In genomic region chr1:155070721-155071556, GRCh38 we compare ENCODE assay signal across 1 cellular context.
A peak's percentile ranks its signal among the peaks of the same experiment; 100 is the strongest.
TF ChIP-seq lines count a peak whose summit lies in the region.

No MANE protein-coding gene starts in this region.

TF ChIP-seq in HepG2, 621 proteins besides CTCF, POLR2A, EP300 and RAD21 (continued from another document and continues in another):
- TF ChIP-seq HMGXB4 (CRISPR knock-in tag; IDR thresholded peaks at IDR 0.05; ENCODE audit: borderline replicate concordance in 1 of 2, low read depth in 1 of 2) (peak; percentile 62 to 69; a peak in 2 of 4 replicates), CAMTA2 (CRISPR knock-in tag; IDR thresholded peaks at IDR 0.05; ENCODE audit: borderline replicate concordance) (0 out of 2 replicates have a peak, but pooled peaks have one; percentile 35), KDM2A (CRISPR knock-in tag; IDR thresholded peaks at IDR 0.05; ENCODE audit: borderline replicate concordance, low read depth) (peak; percentile 89; the same call in 1 of the 2 replicates), ZNF331 (CRISPR knock-in tag; IDR thresholded peaks at IDR 0.05) (0 out of 2 replicates have a peak, but pooled peaks have one; percentile 50), NFKB2 (CRISPR knock-in tag; IDR thresholded peaks at IDR 0.05; ENCODE audit: borderline replicate concordance) (peak; percentile 42; the same call in 1 of the 2 replicates), ZNF468 (CRISPR knock-in tag; IDR thresholded peaks at IDR 0.05) (no peak), ZFP36L2 (CRISPR knock-in tag; IDR thresholded peaks at IDR 0.05) (no peak), RFX3 (CRISPR knock-in tag; IDR thresholded peaks at IDR 0.05) (peak; percentile 55), TFDP1 (CRISPR knock-in tag; IDR thresholded peaks at IDR 0.05; ENCODE audit: borderline replicate concordance) (peak; percentile 53; the same call in 1 of the 2 replicates), SIN3B (IDR thresholded peaks at IDR 0.05; ENCODE audit: low read length) (no peak), ZNF720 (CRISPR knock-in tag; IDR thresholded peaks at IDR 0.05) (no peak), TFDP2 (CRISPR knock-in tag; IDR thresholded peaks at IDR 0.05) (peak; percentile 46; the same call in 1 of the 2 replicates), ZNF556 (CRISPR knock-in tag; IDR thresholded peaks at IDR 0.05; ENCODE audit: borderline replicate concordance) (0 out of 2 replicates have a peak, but pooled peaks have one; percentile 1), ZNF317 (CRISPR knock-in tag; IDR thresholded peaks at IDR 0.05) (peak; percentile 49; the same call in 1 of the 2 replicates), ZNF589 (CRISPR knock-in tag; conservative IDR thresholded peaks at IDR 0.05) (no peak), DMAP1 (CRISPR knock-in tag; IDR thresholded peaks at IDR 0.05) (peak; percentile 41; the same call in 1 of the 2 replicates), ZNF414 (CRISPR knock-in tag; IDR thresholded peaks at IDR 0.05) (no peak), NPAS2 (CRISPR knock-in tag; IDR thresholded peaks at IDR 0.05; ENCODE audit: borderline replicate concordance) (0 out of 2 replicates have a peak, but pooled peaks have one; percentile 51), ZNF253 (CRISPR knock-in tag; IDR thresholded peaks at IDR 0.05; ENCODE audit: borderline replicate concordance) (no peak), MXD3 (CRISPR knock-in tag; IDR thresholded peaks at IDR 0.05) (0 out of 2 replicates have a peak, but pooled peaks have one; percentile 44), AGO2 (optimal IDR thresholded peaks at IDR 0.05; ENCODE audit: low read depth, low read length) (peak; percentile 77), PATZ1 (CRISPR knock-in tag; IDR thresholded peaks at IDR 0.05) (peak; percentile 71), ZBTB44 (CRISPR knock-in tag; IDR thresholded peaks at IDR 0.05) (no peak), PLRG1 (conservative IDR thresholded peaks at IDR 0.05) (no peak), FOXK1 (CRISPR knock-in tag; IDR thresholded peaks at IDR 0.05; ENCODE audit: borderline replicate concordance, low read depth) (peak; percentile 36; the same call in 1 of the 2 replicates), ZNF800 (CRISPR knock-in tag; IDR thresholded peaks at IDR 0.05) (0 out of 2 replicates have a peak, but pooled peaks have one; percentile 48), ZZZ3 (CRISPR knock-in tag; IDR thresholded peaks at IDR 0.05; ENCODE audit: borderline replicate concordance) (no peak), KMT2B (CRISPR knock-in tag; IDR thresholded peaks at IDR 0.05) (no peak), ZSCAN31 (CRISPR knock-in tag; IDR thresholded peaks at IDR 0.05; ENCODE audit: low read depth) (0 out of 2 replicates have a peak, but pooled peaks have one; percentile 65), MNT (IDR thresholded peaks at IDR 0.05) (0 out of 2 replicates have a peak, but pooled peaks have one; percentile 30), MTA3 (CRISPR knock-in tag; IDR thresholded peaks at IDR 0.05) (no peak), ISL2 (CRISPR knock-in tag; IDR thresholded peaks at IDR 0.05) (0 out of 2 replicates have a peak, but pooled peaks have one; percentile 22), ZNF672 (CRISPR knock-in tag; IDR thresholded peaks at IDR 0.05) (no peak), ZNF770 (CRISPR knock-in tag; IDR thresholded peaks at IDR 0.05) (no peak), ZNF280B (CRISPR knock-in tag; IDR thresholded peaks at IDR 0.05; ENCODE audit: borderline replicate concordance) (no peak), RFXANK (CRISPR knock-in tag; IDR thresholded peaks at IDR 0.05) (no peak), ZNF713 (CRISPR knock-in tag; IDR thresholded peaks at IDR 0.05) (no peak), ZNF33A (CRISPR knock-in tag; IDR thresholded peaks at IDR 0.05; ENCODE audit: borderline replicate concordance) (0 out of 2 replicates have a peak, but pooled peaks have one; percentile 39), POLR2G (IDR thresholded peaks at IDR 0.05; ENCODE audit: low read depth, low read length) (peak; percentile 48; the same call in 1 of the 2 replicates), RBM22 (optimal IDR thresholded peaks at IDR 0.05; ENCODE audit: low read length) (no peak), TBX2 (CRISPR knock-in tag; IDR thresholded peaks at IDR 0.05; ENCODE audit: borderline replicate concordance) (peak; percentile 60; the same call in 1 of the 2 replicates), KLF12 (CRISPR knock-in tag; IDR thresholded peaks at IDR 0.05; ENCODE audit: borderline replicate concordance) (0 out of 2 replicates have a peak, but pooled peaks have one; percentile 53), HOXA3 (CRISPR knock-in tag; IDR thresholded peaks at IDR 0.05) (peak; percentile 53; the same call in 1 of the 2 replicates), MAZ (IDR thresholded peaks at IDR 0.05; ENCODE audit: borderline replicate concordance, low read depth, low read length) (no peak), MAZ (CRISPR knock-in tag; IDR thresholded peaks at IDR 0.05; ENCODE audit: low read depth) (peak; percentile 67; the same call in 1 of the 2 replicates), NFYC (CRISPR knock-in tag; IDR thresholded peaks at IDR 0.05) (peak; percentile 18; the same call in 1 of the 2 replicates), ZFY (CRISPR knock-in tag; IDR thresholded peaks at IDR 0.05) (peak; percentile 77)
